17 cellular contexts compared by ENCODE assay signal in genomic region chr18:3985030-3985429, GRCh38.
DNase-seq lines count a peak whose midpoint lies in the region; ATAC-seq, FAIRE-seq and TF ChIP-seq lines count a peak whose summit lies in the region.
"Had no signal": no experiment of that assay in that cellular context is flagged by ENCODE, and none has a peak within 500 bp of the region (broad histone marks: within the 10 kb centered on the region; RNA-seq: fewer than 3 reads in every experiment).

No MANE protein-coding gene starts in this region.

- no peak for TF ChIP-seq EP300 in suprapubic skin (IDR thresholded peaks at IDR 0.05)

- H3K4me1 ChIP-seq in small intestine (ENCODE audit: control insufficient read depth in 2 of 2, insufficient read depth in 1 of 2, low read depth in 1 of 2, low read length in 1 of 2) (no peaks in the 10 kb centered on the region), suprapubic skin (no peaks in the 10 kb centered on the region)

- peaks cover 23% of the 10 kb centered on the region for H3K4me1 Mint-ChIP-seq in activated naive CD4-positive, alpha-beta T cell treated with anti-CD3 and anti-CD28 coated beads, Interleukin-2, amount 50 U/mL, for 24 hours
- peaks cover 9 to 13% of the 10 kb centered on the region in 2 donors for H3K4me1 Mint-ChIP-seq in effector memory CD8-positive, alpha-beta T cell (ENCODE audit: low read depth in 2 of 2)

- H3K27ac ChIP-seq in small intestine (ENCODE audit: low read depth in 1 of 2, low read length in 1 of 2), result no peak overlapping the region
- no peak overlapping the region for H3K27ac ChIP-seq in suprapubic skin
- H3K27ac ChIP-seq: ovary had no signal

- no peak for FAIRE-seq in small intestine (lab: Jason Lieb, UNC)

- H3K4me3 ChIP-seq in small intestine (ENCODE audit: low read depth in 1 of 2, low read length in 2 of 2), result no peak overlapping the region
- no peak overlapping the region for H3K4me3 ChIP-seq in suprapubic skin
- H3K4me3 ChIP-seq: GM23338, MG63, ovary had no signal

- H3K27me3 Mint-ChIP-seq in activated naive CD4-positive, alpha-beta T cell treated with anti-CD3 and anti-CD28 coated beads, Interleukin-2, amount 50 U/mL, for 24 hours, result no peaks in the 10 kb centered on the region
- H3K27me3 Mint-ChIP-seq in effector memory CD8-positive, alpha-beta T cell, result peaks cover 0 to 17% of the 10 kb centered on the region in 2 donors
- H3K27me3 Mint-ChIP-seq: activated CD4-positive, alpha-beta memory T cell treated with anti-CD3 and anti-CD28 coated beads for 36 hours had no signal

- peaks cover 1% of the 10 kb centered on the region for H3K36me3 Mint-ChIP-seq in activated naive CD4-positive, alpha-beta T cell treated with anti-CD3 and anti-CD28 coated beads, Interleukin-2, amount 50 U/mL, for 24 hours
- no peaks in the 10 kb centered on the region for H3K36me3 Mint-ChIP-seq in effector memory CD8-positive, alpha-beta T cell (ENCODE audit: insufficient read depth)

- ATAC-seq in effector memory CD8-positive, alpha-beta T cell (replicated peaks), result no peak
- ATAC-seq in omental fat pad (ENCODE audit: low FRiP score), result no peak
- ATAC-seq: left ventricle myocardium superior had no signal

- no peaks in the 10 kb centered on the region for H3K9me3 ChIP-seq in small intestine (ENCODE audit: control insufficient read depth, low read depth)
- no peaks in the 10 kb centered on the region for H3K9me3 ChIP-seq in suprapubic skin
- H3K9me3 ChIP-seq: MG63, ovary had no signal

- DNase-seq in activated naive CD4-positive, alpha-beta T cell treated with anti-CD3 and anti-CD28 coated beads, Interleukin-2, amount 50 U/mL, for 16 hours, result no peak
- peak; percentile 44 for DNase-seq in NCI-H69 (lab: John Stamatoyannopoulos, UW)
- no peak for DNase-seq in effector memory CD8-positive, alpha-beta T cell
- peak; percentile 15 for DNase-seq in small intestine
- DNase-seq in suprapubic skin (ENCODE audit: low spot score in 2 of 2), result no peak
- DNase-seq in stimulated activated naive CD4-positive, alpha-beta T cell (lab: John Stamatoyannopoulos, UW), result no peak
- no peak for DNase-seq in omental fat pad (ENCODE audit: low spot score)
- DNase-seq: activated CD4-positive, alpha-beta memory T cell treated with anti-CD3 and anti-CD28 coated beads for 36 hours; AML-193; amygdala; effector CD4-positive, alpha-beta T cell; left ventricle myocardium superior; MG63; NCI-H2171; ovary had no signal

- no peak for TF ChIP-seq POLR2A in suprapubic skin (IDR thresholded peaks at IDR 0.05)

- H3K36me3 ChIP-seq in small intestine (ENCODE audit: control insufficient read depth in 2 of 2, insufficient read depth in 2 of 2, low read length in 2 of 2), result no peaks in the 10 kb centered on the region
- no peaks in the 10 kb centered on the region for H3K36me3 ChIP-seq in suprapubic skin
- H3K36me3 ChIP-seq: MG63, ovary had no signal

- H3K27me3 ChIP-seq in small intestine (ENCODE audit: control insufficient read depth in 2 of 2, insufficient read depth in 2 of 2, low read length in 2 of 2) (no peaks in the 10 kb centered on the region), suprapubic skin (no peaks in the 10 kb centered on the region)
- H3K27me3 ChIP-seq: MG63, ovary had no signal

- H3K4me3 Mint-ChIP-seq in activated naive CD4-positive, alpha-beta T cell treated with anti-CD3 and anti-CD28 coated beads, Interleukin-2, amount 50 U/mL, for 24 hours, result peak overlapping the region; percentile 23
- H3K4me3 Mint-ChIP-seq in effector memory CD8-positive, alpha-beta T cell, result peak overlapping the region; percentile 17 to 50
- H3K4me3 Mint-ChIP-seq: activated CD4-positive, alpha-beta memory T cell treated with anti-CD3 and anti-CD28 coated beads for 36 hours; GM23338 had no signal

- TF ChIP-seq CTCF in suprapubic skin (IDR thresholded peaks at IDR 0.05), result no peak
- no peak for TF ChIP-seq CTCF in omental fat pad (IDR thresholded peaks at IDR 0.05)

- no peak overlapping the region for H3K27ac Mint-ChIP-seq in activated naive CD4-positive, alpha-beta T cell treated with anti-CD3 and anti-CD28 coated beads, Interleukin-2, amount 50 U/mL, for 24 hours
- H3K27ac Mint-ChIP-seq in effector memory CD8-positive, alpha-beta T cell, result peak overlapping the region in 1 of 2 donors; percentile 74
- H3K27ac Mint-ChIP-seq: activated CD4-positive, alpha-beta memory T cell treated with anti-CD3 and anti-CD28 coated beads for 36 hours; GM23338 had no signal

- no peaks in the 10 kb centered on the region for H3K9me3 Mint-ChIP-seq in activated naive CD4-positive, alpha-beta T cell treated with anti-CD3 and anti-CD28 coated beads, Interleukin-2, amount 50 U/mL, for 24 hours
- peaks cover 0 to 4% of the 10 kb centered on the region in 2 donors for H3K9me3 Mint-ChIP-seq in effector memory CD8-positive, alpha-beta T cell

Comparison
In these comparisons a context has a peak if more than half of its experiments do, and no peak if none do; other contexts are left out.
1. DNase-seq: peak in NCI-H69 (single experiment) and small intestine (single experiment); none in activated naive CD4-positive, alpha-beta T cell treated with anti-CD3 and anti-CD28 coated beads, Interleukin-2, amount 50 U/mL, for 16 hours (single experiment), effector memory CD8-positive, alpha-beta T cell (0 of 3), suprapubic skin (0 of 2), stimulated activated naive CD4-positive, alpha-beta T cell (0 of 6) and omental fat pad (single experiment).